ENCODE assay signal across 1 cellular context in the genomic region with DNA sequence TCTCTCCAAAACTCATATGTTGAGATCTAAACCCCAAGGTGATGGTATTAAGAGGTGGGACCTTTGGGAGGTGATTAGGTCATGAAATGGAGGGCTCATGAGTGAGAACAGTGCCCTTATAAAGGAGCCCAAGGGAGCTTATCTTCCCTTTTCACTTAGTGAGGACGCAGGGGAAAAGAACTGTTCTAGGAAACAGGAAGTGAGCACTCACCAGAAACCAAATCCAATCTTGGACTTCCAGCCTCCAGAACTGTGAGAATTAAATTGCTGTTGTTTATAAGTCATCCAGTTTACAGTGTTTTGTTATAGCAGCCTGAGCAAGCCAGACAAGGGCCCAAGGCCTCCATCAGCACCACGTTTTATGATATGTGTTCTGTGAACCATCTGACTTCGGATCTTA.
TF ChIP-seq lines count a peak whose summit lies in the region.

No MANE protein-coding gene starts in this region.

TF ChIP-seq in GM12878, 131 proteins besides CTCF, POLR2A, EP300 and RAD21:
- TF ChIP-seq, protein P1, sequence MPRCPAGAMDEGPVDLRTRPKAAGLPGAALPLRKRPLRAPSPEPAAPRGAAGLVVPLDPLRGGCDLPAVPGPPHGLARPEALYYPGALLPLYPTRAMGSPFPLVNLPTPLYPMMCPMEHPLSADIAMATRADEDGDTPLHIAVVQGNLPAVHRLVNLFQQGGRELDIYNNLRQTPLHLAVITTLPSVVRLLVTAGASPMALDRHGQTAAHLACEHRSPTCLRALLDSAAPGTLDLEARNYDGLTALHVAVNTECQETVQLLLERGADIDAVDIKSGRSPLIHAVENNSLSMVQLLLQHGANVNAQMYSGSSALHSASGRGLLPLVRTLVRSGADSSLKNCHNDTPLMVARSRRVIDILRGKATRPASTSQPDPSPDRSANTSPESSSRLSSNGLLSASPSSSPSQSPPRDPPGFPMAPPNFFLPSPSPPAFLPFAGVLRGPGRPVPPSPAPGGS (IDR thresholded peaks at IDR 0.05; ENCODE audit: borderline replicate concordance, insufficient read depth, low read depth, low read length, poor library complexity, severe bottlenecking): no peak
- peak; percentile 53; the same call in 1 of the 2 replicates for TF ChIP-seq SPI1 (IDR thresholded peaks at IDR 0.05; ENCODE audit: borderline replicate concordance, insufficient read depth, low read depth, low read length)
